8 cellular contexts compared by ENCODE assay signal in genomic region chr20:45771182-45771759, GRCh38. TPM values are rescaled to one million over a fixed set of nuclear protein-coding genes. Genes with fewer than 3 reads are reported as not detected.
DNase-seq lines count a peak whose midpoint lies in the region; ATAC-seq and TF ChIP-seq lines count a peak whose summit lies in the region.

No MANE protein-coding gene starts in this region.

- TF ChIP-seq CTCF in HFFc6 (IDR thresholded peaks at IDR 0.05): peak; percentile 99
- peak; percentile 91 to 100 (median 98) for TF ChIP-seq CTCF in dorsolateral prefrontal cortex (IDR thresholded peaks at IDR 0.05 in 54 of 56, conservative IDR thresholded peaks at IDR 0.05 in 2 of 56; ENCODE audit: low read depth in 1 of 56, partially characterized antibody in 56 of 56)
- TF ChIP-seq CTCF in lung (IDR thresholded peaks at IDR 0.05; ENCODE audit: control extremely low read depth, extremely low read depth): peak; percentile 93

- ATAC-seq in lung (ENCODE audit: insufficient read depth, low FRiP score): peak; percentile 83
- no peak for ATAC-seq in GM18870 (IDR thresholded peaks at IDR 0.05; ENCODE audit: unreplicated experiment)

- no peak overlapping the region for H3K4me3 Mint-ChIP-seq in HFFc6

- H3K4me1 Mint-ChIP-seq in HFFc6 (ENCODE audit: low read depth): peaks cover 10% of the 10 kb centered on the region

- intact Hi-C loops in dorsolateral prefrontal cortex (cut with DNase I): loop anchor here (2.0 to 10.0 kb wide), 5 partner anchors 224 to 452 kb away; partner anchors contain the start of genes EPPIN (in 2 of the 2) and SYS1 (in 1 of the 2)

- H3K27ac ChIP-seq in dorsolateral prefrontal cortex (peak overlapping the region in 29 of 59 donors; percentile 10 to 72 (median 52)), lung (ENCODE audit: low read depth in 1 of 2, low read length in 1 of 2) (no peak overlapping the region)

- H3K4me3 ChIP-seq in dorsolateral prefrontal cortex (no peak overlapping the region), lung (no peak overlapping the region)

- DNase-seq in C1 segment of cervical spinal cord (lab: John Stamatoyannopoulos, UW) (peak; percentile 3 to 79 (median 56)), HFFc6 (peak; percentile 65), NCI-H526 treated with DMSO at 0.1 percent for 48 hours (lab: John Stamatoyannopoulos, UW) (peak; percentile 64), dorsolateral prefrontal cortex (peak; percentile 62 to 88 (median 76)), lung (ENCODE audit: low spot score) (peak; percentile 81)
- DNase-seq in activated CD4-positive, alpha-beta T cell treated with anti-CD3 and anti-CD28 coated beads, Interleukin-2, amount 50 U/mL, for 1 hour: peak; percentile 78
- DNase-seq in stimulated activated CD4-positive, alpha-beta T cell treated with anti-CD3 and anti-CD28 coated beads, TNF-alpha, amount 100 ng/mL, for 24 hours (ENCODE audit: low read depth in 3 of 3): peak; percentile 61 to 78 (median 69)

- H3K36me3 ChIP-seq in lung (ENCODE audit: control insufficient read depth in 2 of 2, insufficient read depth in 2 of 2, low read length in 2 of 2): no peaks in the 10 kb centered on the region

- H3K27me3 ChIP-seq in dorsolateral prefrontal cortex (no peaks in the 10 kb centered on the region), lung (ENCODE audit: control insufficient read depth, insufficient read depth) (no peaks in the 10 kb centered on the region)

- H3K4me1 ChIP-seq in lung (ENCODE audit: control insufficient read depth in 2 of 2, insufficient read depth in 2 of 2, low read length in 2 of 2): peaks cover 0 to 2% of the 10 kb centered on the region in 2 donors

- H3K27ac Mint-ChIP-seq in HFFc6: no peak overlapping the region

- WGBS in lung, 2 donors: 32 to 41% methylated on average over 5 of the region's 5 CpGs

- no peaks in the 10 kb centered on the region for H3K36me3 Mint-ChIP-seq in HFFc6 (ENCODE audit: low read depth)

- H3K9me3 ChIP-seq in lung (ENCODE audit: control insufficient read depth in 2 of 2, insufficient read depth in 1 of 2, low read length in 1 of 2): no peaks in the 10 kb centered on the region

- peaks cover 36% of the 10 kb centered on the region for H3K27me3 Mint-ChIP-seq in HFFc6 (ENCODE audit: insufficient read depth)

- no peaks in the 10 kb centered on the region for H3K9me3 Mint-ChIP-seq in HFFc6

RNA-seq across cellular contexts. Expression of gene WFDC3, which starts 20.4 kb away (rescaled TPM):
- under 1 TPM in 1 of 6 experiments, not detected in 5; 0.43 TPM for total RNA-seq in HFFc6 (2021; fragmentation: NEBNext Ultra II Directional; extraction: Animal tissue kit (Norgen Biotek cat#: 25700))
- total RNA-seq in dorsolateral prefrontal cortex (1 to 10 TPM in 76 of 120 experiments, under 1 TPM in 7, not detected in 37; 0.71 to 6.6 (median 1.8) TPM), lung (1 to 10 TPM; 1.8 to 3.6 TPM)
- polyA plus RNA-seq in lung: 10 to 100 TPM; 11.4 to 20.9 TPM

RNA-seq across cellular contexts. Expression of gene DNTTIP1, which starts 20.5 kb away (rescaled TPM):
- total RNA-seq in HFFc6 (2021; fragmentation: NEBNext Ultra II Directional; extraction: Animal tissue kit (Norgen Biotek cat#: 25700)): 10 to 100 TPM; 23.2 to 27.1 (median 25.8) TPM
- total RNA-seq in dorsolateral prefrontal cortex (10 to 100 TPM; 13.2 to 33.5 (median 21.5) TPM), lung (10 to 100 TPM; 21.1 to 38.5 TPM)
- polyA plus RNA-seq in lung: 10 to 100 TPM; 66.4 to 72.1 TPM

RNA-seq across cellular contexts. Expression of gene UBE2C, which starts 41.2 kb away (rescaled TPM):
- 100 to 1,000 TPM in 1 of 6 experiments, 10 to 100 TPM in 5; 42.6 to 101 (median 91.3) TPM for total RNA-seq in HFFc6 (2021; fragmentation: NEBNext Ultra II Directional; extraction: Animal tissue kit (Norgen Biotek cat#: 25700))
- total RNA-seq in dorsolateral prefrontal cortex (1 to 10 TPM in 7 of 120 experiments, under 1 TPM in 5, not detected in 108; 0.62 to 2.7 (median 1.2) TPM), lung (1 to 10 TPM; 2.5 to 3.9 TPM)
- 10 to 100 TPM in 1 of 2 donors, 1 to 10 TPM in 1; 7.2 to 17.0 TPM for polyA plus RNA-seq in lung

RNA-seq across cellular contexts. Expression of gene SPINT4, which starts 49.1 kb away (rescaled TPM):
- total RNA-seq in HFFc6 (2021; fragmentation: NEBNext Ultra II Directional; extraction: Animal tissue kit (Norgen Biotek cat#: 25700)): not detected
- not detected for total RNA-seq in dorsolateral prefrontal cortex
- not detected for total RNA-seq in lung
- polyA plus RNA-seq in lung: not detected

RNA-seq across cellular contexts. Expression of gene TNNC2, which starts 55.8 kb away (rescaled TPM):
- not detected for total RNA-seq in HFFc6 (2021; fragmentation: NEBNext Ultra II Directional; extraction: Animal tissue kit (Norgen Biotek cat#: 25700))
- total RNA-seq in dorsolateral prefrontal cortex: 1 to 10 TPM in 98 of 120 experiments, under 1 TPM in 7, not detected in 15; 0.64 to 4.3 (median 1.9) TPM
- under 1 TPM in 1 of 2 donors, not detected in 1; 0.54 TPM for total RNA-seq in lung
- 1 to 10 TPM; 1.1 to 1.5 TPM for polyA plus RNA-seq in lung

Comparison
In these comparisons a context has a peak if more than half of its experiments do, and no peak if none do; other contexts are left out.
1. RNA of gene UBE2C, which starts 41.2 kb away (total RNA-seq): 42.6 to 101 TPM in HFFc6; 2.5 to 3.9 TPM in lung and 0.62 to 2.7 TPM in dorsolateral prefrontal cortex; every median in the first group is over 4 times any median in the second.
2. Peak in every context shown above with its lines, with median percentiles within 50 percentile points of each other: DNase-seq and CTCF ChIP-seq.